Comparison of ENCODE assay signal across 14 cellular contexts in genomic region chr1:220732137-220732536, GRCh38. TPM values are rescaled to one million over a fixed set of nuclear protein-coding genes. Genes with fewer than 3 reads are reported as not detected.
DNase-seq lines count a peak whose midpoint lies in the region; ATAC-seq and TF ChIP-seq lines count a peak whose summit lies in the region.
"Had no signal": no experiment of that assay in that cellular context is flagged by ENCODE, and none has a peak within 500 bp of the region (broad histone marks: within the 10 kb centered on the region; RNA-seq: fewer than 3 reads in every experiment).

No MANE protein-coding gene starts in this region.

- H3K4me3 ChIP-seq in GM23248 (no peak overlapping the region), SU-DHL-6 (ENCODE audit: insufficient read depth, low read length, poor library complexity, severe bottlenecking) (no peak overlapping the region), gastrocnemius medialis (no peak overlapping the region)
- H3K4me3 ChIP-seq: cardiac muscle cell had no signal

- 63 to 66% methylated on average over 3 of the region's 3 CpGs for WGBS in GM23248 (ENCODE audit: low coverage in 1 of 2, low lambda C conversion rate in 2 of 2, missing lambda C conversion rate in 2 of 2), 2 experiments

- H4K20me1 ChIP-seq in GM23248 (ENCODE audit: insufficient read depth) (no peaks in the 10 kb centered on the region), SU-DHL-6 (ENCODE audit: low read depth, low read length) (no peaks in the 10 kb centered on the region)

- TF ChIP-seq POLR2A in gastrocnemius medialis (IDR thresholded peaks at IDR 0.05) = no peak

- H3K9ac ChIP-seq in GM23248 (no peak overlapping the region), SU-DHL-6 (ENCODE audit: low read length) (no peak overlapping the region)

- no peak for TF ChIP-seq CTCF in SU-DHL-6 (IDR thresholded peaks at IDR 0.05; ENCODE audit: insufficient read depth, low read length, poor library complexity, severe bottlenecking)
- no peak for TF ChIP-seq CTCF in gastrocnemius medialis (IDR thresholded peaks at IDR 0.05 in 4 of 5, conservative IDR thresholded peaks at IDR 0.05 in 1 of 5)

- DNase-seq in GM23248 = no peak
- DNase-seq in left cardiac atrium = no peak
- no peak for DNase-seq in gastrocnemius medialis
- DNase-seq in NCI-H526 treated with DMSO at 0.1 percent for 48 hours (lab: John Stamatoyannopoulos, UW) = no peak
- DNase-seq in NCI-H1092 (lab: John Stamatoyannopoulos, UW) = no peak
- DNase-seq: activated effector memory CD4-positive, alpha-beta T cell treated with anti-CD3 and anti-CD28 coated beads, Interleukin-2, amount 50 U/mL, for 16 hours; CD8-positive, alpha-beta memory T cell; NCI-H1105 had no signal

- H3F3A ChIP-seq in GM23248 (ENCODE audit: insufficient read depth) (peaks cover 6% of the 10 kb centered on the region; the same call in 1 of the 2 replicates), SU-DHL-6 (ENCODE audit: insufficient read depth) (no peaks in the 10 kb centered on the region)

- in situ Hi-C loops in GM23248 (cut with MboI) = no loop called here
- in situ Hi-C loops in gastrocnemius medialis (cut with MboI; ENCODE audit: low sequenced_read_pairs in 4 of 4) = loop anchor here in 3 of 4 donors (10.0 to 25.0 kb wide), 2 partner anchors 47 to 445 kb away; no protein-coding TSS in a partner anchor

- no peaks in the 10 kb centered on the region for H3K27me3 ChIP-seq in GM23248 (replicated peaks; ENCODE audit: insufficient read depth)
- no peaks in the 10 kb centered on the region for H3K27me3 ChIP-seq in SU-DHL-6 (ENCODE audit: low read length)
- H3K27me3 ChIP-seq in gastrocnemius medialis = no peaks in the 10 kb centered on the region
- H3K27me3 ChIP-seq: cardiac muscle cell had no signal

- intact Hi-C loops in left cardiac atrium (cut with DNase I) (loop anchor here (2.0 to 5.0 kb wide), 2 partner anchors 40 to 41 kb away; partner anchors contain the start of gene C1orf115 (in 2 of the 2)), gastrocnemius medialis (cut with DNase I; ENCODE audit: low total_unique reads) (loop anchor here (2.0 kb wide), 2 partner anchors 41 to 459 kb away; partner anchors contain the start of genes C1orf115 and RAB3GAP2)

- H3K4me2 ChIP-seq in GM23248 (ENCODE audit: unreplicated experiment) (no peak overlapping the region), SU-DHL-6 (ENCODE audit: low read depth, low read length, poor library complexity, severe bottlenecking) (no peak overlapping the region)

- no peaks in the 10 kb centered on the region for H3K9me2 ChIP-seq in GM23248 (ENCODE audit: insufficient read depth)
- no peaks in the 10 kb centered on the region for H3K9me2 ChIP-seq in SU-DHL-6 (replicated peaks; ENCODE audit: insufficient read depth, low read length)

- H3K9me3 ChIP-seq in GM23248 (ENCODE audit: low read depth) = no peaks in the 10 kb centered on the region
- no peaks in the 10 kb centered on the region for H3K9me3 ChIP-seq in SU-DHL-6 (ENCODE audit: insufficient read depth, low read length)
- no peaks in the 10 kb centered on the region for H3K9me3 ChIP-seq in gastrocnemius medialis
- H3K9me3 ChIP-seq: neutrophil had no signal

- H2AFZ ChIP-seq in GM23248 (peak overlapping the region; percentile 93; the same call in 1 of the 2 replicates), SU-DHL-6 (ENCODE audit: low read depth, low read length, severe bottlenecking) (peak overlapping the region; percentile 67)

- H3K4me1 ChIP-seq in GM23248 (ENCODE audit: insufficient read depth) (peaks cover 21% of the 10 kb centered on the region), gastrocnemius medialis (peaks cover 4 to 9% of the 10 kb centered on the region in 2 donors)

- peak; percentile 7 to 23 for ATAC-seq in left cardiac atrium
- no peak for ATAC-seq in gastrocnemius medialis
- no peak for ATAC-seq in HG02884 (IDR thresholded peaks at IDR 0.05; ENCODE audit: unreplicated experiment)
- no peak for ATAC-seq in GM18520 (IDR thresholded peaks at IDR 0.05; ENCODE audit: unreplicated experiment)

- H3K36me3 ChIP-seq in GM23248 (ENCODE audit: low read depth) (no peaks in the 10 kb centered on the region), SU-DHL-6 (ENCODE audit: low read length) (no peaks in the 10 kb centered on the region), gastrocnemius medialis (no peaks in the 10 kb centered on the region)
- H3K36me3 ChIP-seq: cardiac muscle cell, neutrophil had no signal

- H3K27ac ChIP-seq in GM23248 (no peak overlapping the region), SU-DHL-6 (ENCODE audit: low read depth, low read length) (no peak overlapping the region), gastrocnemius medialis (peak overlapping the region in 3 of 4 donors; percentile 33 to 73 (median 65))
- H3K27ac ChIP-seq: cardiac muscle cell, neutrophil, SK-N-MC had no signal

- H3K79me2 ChIP-seq in GM23248 (ENCODE audit: insufficient read depth) (no peaks in the 10 kb centered on the region), SU-DHL-6 (ENCODE audit: insufficient read depth, low read length) (no peaks in the 10 kb centered on the region)

RNA-seq across cellular contexts. Expression of gene MTARC2, which starts 16.0 kb away (rescaled TPM):
- total RNA-seq in GM23248 (2014; rRNA removed; shearing (Covaris generic)) = 0.13 and 1.9 TPM in 2 replicates
- 4.0 and 4.8 TPM in 2 replicates for polyA plus RNA-seq in GM23248 (2016; fragmentation: Nextera tagmentation; extraction: Ambion mirVana)
- total RNA-seq in left cardiac atrium (10 to 100 TPM; 28.7 to 32.7 TPM), gastrocnemius medialis (10 to 100 TPM in 1 of 4 donors, 1 to 10 TPM in 3; 5.8 to 12.0 (median 7.3) TPM)
- total RNA-seq: CD8-positive, alpha-beta memory T cell had no signal
- polyA plus RNA-seq: CD8-positive, alpha-beta memory T cell had no signal

RNA-seq across cellular contexts. Expression of gene C1orf115, which starts 42.0 kb away (rescaled TPM):
- 0.76 and 1.9 TPM in 2 replicates for total RNA-seq in GM23248 (2014; rRNA removed; shearing (Covaris generic))
- polyA plus RNA-seq in GM23248 (2016; fragmentation: Nextera tagmentation; extraction: Ambion mirVana) = 0.58 and 0.83 TPM in 2 replicates
- 10 to 100 TPM; 22.9 to 31.2 TPM for total RNA-seq in left cardiac atrium
- 1 to 10 TPM; 2.2 to 6.7 (median 4.6) TPM for total RNA-seq in gastrocnemius medialis

RNA-seq across cellular contexts. Expression of gene MTARC1, which starts 54.6 kb away (rescaled TPM):
- 0.22 and 0.76 TPM in 2 replicates for total RNA-seq in GM23248 (2014; rRNA removed; shearing (Covaris generic))
- 0.66 and 2.6 TPM in 2 replicates for polyA plus RNA-seq in GM23248 (2016; fragmentation: Nextera tagmentation; extraction: Ambion mirVana)
- total RNA-seq in left cardiac atrium = 10 to 100 TPM; 33.3 to 50.6 TPM
- 1 to 10 TPM; 1.2 to 2.9 (median 1.3) TPM for total RNA-seq in gastrocnemius medialis
- total RNA-seq: CD8-positive, alpha-beta memory T cell had no signal
- polyA plus RNA-seq: CD8-positive, alpha-beta memory T cell had no signal

Comparison
In these comparisons a context has a peak if more than half of its experiments do, and no peak if none do; other contexts are left out.
1. H3K27ac ChIP-seq: peak in gastrocnemius medialis (3 of 4); none in GM23248 (single experiment) and SU-DHL-6 (single experiment).
2. ATAC-seq: peak in left cardiac atrium (2 of 2); none in gastrocnemius medialis (0 of 2), HG02884 (single experiment) and GM18520 (single experiment).
3. RNA of gene MTARC1, which starts 54.6 kb away (total RNA-seq): 33.3 to 50.6 TPM in left cardiac atrium; 1.2 to 2.9 TPM in gastrocnemius medialis and 0.22 to 0.76 TPM in GM23248; every median in the first group is over 4 times any median in the second.